8 cellular contexts compared by ENCODE assay signal in genomic region chr21:24045775-24046215, GRCh38.
DNase-seq lines count a peak whose midpoint lies in the region; TF ChIP-seq lines count a peak whose summit lies in the region.

No MANE protein-coding gene starts in this region.

- no peaks in the 10 kb centered on the region for H3K79me2 ChIP-seq in GM23248 (ENCODE audit: insufficient read depth)

- no peak overlapping the region for H4K8ac ChIP-seq in neuronal stem cell (ENCODE audit: low read depth, low read length)

- H2AFZ ChIP-seq in GM23248 (no peak overlapping the region), neuronal stem cell (ENCODE audit: low read length) (no peak overlapping the region)

- WGBS in GM23248 (ENCODE audit: low coverage in 1 of 2, low lambda C conversion rate in 2 of 2, missing lambda C conversion rate in 2 of 2), 2 experiments: 3% methylated on average over 2 of the region's 2 CpGs
- WGBS in neuronal stem cell (ENCODE audit: extremely low coverage in 2 of 2, insufficient read length in 2 of 2, insufficient replicate concordance in 1 of 2), 2 donors: no CpG with 5 or more reads among the region's 2 CpGs

- peak; percentile 86 for DNase-seq in ACHN
- peak; percentile 0 for DNase-seq in GM23248
- peak; percentile 68 to 80 for DNase-seq in SHP77 (lab: John Stamatoyannopoulos, UW)
- peak; percentile 36 to 100 (median 96) for DNase-seq in dorsolateral prefrontal cortex
- peak; percentile 46 for DNase-seq in mucosa of gallbladder (ENCODE audit: low spot score)
- no peak for DNase-seq in neuronal stem cell (ENCODE audit: low spot score)
- DNase-seq in activated CD8-positive, alpha-beta memory T cell treated with anti-CD3 and anti-CD28 coated beads for 24 hours: no peak
- DNase-seq in NCI-H2107 (lab: John Stamatoyannopoulos, UW): no peak

- no peaks in the 10 kb centered on the region for H4K20me1 ChIP-seq in GM23248 (ENCODE audit: insufficient read depth)

- H3K4me1 ChIP-seq in GM23248 (ENCODE audit: insufficient read depth) (no peaks in the 10 kb centered on the region), neuronal stem cell (ENCODE audit: control insufficient read depth in 2 of 2, insufficient read depth in 1 of 2, low read depth in 1 of 2, low read length in 2 of 2) (no peaks in the 10 kb centered on the region)

- H3K79me1 ChIP-seq in neuronal stem cell (ENCODE audit: low read depth, low read length): no peaks in the 10 kb centered on the region

- in situ Hi-C loops in ACHN (cut with HindIII; ENCODE audit: low pct_ligation_motif_present, low pct_unique_long_range_greater_than_20kb, low sequenced_read_pairs) (no loop called here), GM23248 (cut with MboI) (no loop called here)

- intact Hi-C loops in dorsolateral prefrontal cortex (cut with DNase I): loop anchor here (2.0 to 10.0 kb wide), 4 partner anchors 69 to 191 kb away; no protein-coding TSS in a partner anchor

- H3K4me3 ChIP-seq in GM23248 (no peak overlapping the region), dorsolateral prefrontal cortex (peak overlapping the region in 23 of 59 donors; percentile 9 to 53 (median 28)), neuronal stem cell (ENCODE audit: low read length in 2 of 2) (no peak overlapping the region)

- no peak overlapping the region for H2AK5ac ChIP-seq in neuronal stem cell (ENCODE audit: low read depth, low read length)

- no peaks in the 10 kb centered on the region for H3K9me2 ChIP-seq in GM23248 (ENCODE audit: insufficient read depth)

- no peak overlapping the region for H3K14ac ChIP-seq in neuronal stem cell (ENCODE audit: low read length)

- H3K4ac ChIP-seq in neuronal stem cell (ENCODE audit: low read length): no peak overlapping the region

- no peak overlapping the region for H4K91ac ChIP-seq in neuronal stem cell (ENCODE audit: low read depth, low read length, poor library complexity)

- H2BK15ac ChIP-seq in neuronal stem cell (ENCODE audit: low read length): no peak overlapping the region

- H2BK120ac ChIP-seq in neuronal stem cell (ENCODE audit: low read depth, low read length): no peak overlapping the region

- H3K18ac ChIP-seq in neuronal stem cell (ENCODE audit: low read length): no peak overlapping the region

- H3K4me2 ChIP-seq in GM23248 (ENCODE audit: unreplicated experiment): no peak overlapping the region
- no peak overlapping the region for H3K4me2 ChIP-seq in neuronal stem cell (ENCODE audit: insufficient read depth, low read length, poor library complexity, severe bottlenecking)

- no peaks in the 10 kb centered on the region for H3F3A ChIP-seq in GM23248 (ENCODE audit: insufficient read depth)

- H3K9ac ChIP-seq in GM23248 (no peak overlapping the region), neuronal stem cell (ENCODE audit: low read depth, low read length, poor library complexity) (no peak overlapping the region)

- no peaks in the 10 kb centered on the region for H3K36me3 ChIP-seq in GM23248 (ENCODE audit: low read depth)
- H3K36me3 ChIP-seq in neuronal stem cell (replicated peaks in 1 of 2; ENCODE audit: control insufficient read depth in 2 of 2, insufficient read depth in 2 of 2, low read length in 2 of 2): no peaks in the 10 kb centered on the region

- H3K27me3 ChIP-seq in GM23248 (replicated peaks; ENCODE audit: insufficient read depth) (no peaks in the 10 kb centered on the region), dorsolateral prefrontal cortex (no peaks in the 10 kb centered on the region), neuronal stem cell (ENCODE audit: control insufficient read depth in 3 of 3, insufficient read depth in 3 of 3, low read depth in 1 of 3, low read length in 3 of 3) (no peaks in the 10 kb centered on the region)

- TF ChIP-seq CTCF in dorsolateral prefrontal cortex (IDR thresholded peaks at IDR 0.05 in 54 of 56, conservative IDR thresholded peaks at IDR 0.05 in 2 of 56; ENCODE audit: low read depth in 1 of 56, partially characterized antibody in 56 of 56): peak; percentile 24 to 84 (median 68)

- H3K27ac ChIP-seq in GM23248: no peak overlapping the region
- H3K27ac ChIP-seq in dorsolateral prefrontal cortex: peak overlapping the region in 57 of 59 donors; percentile 7 to 91 (median 74)
- no peak overlapping the region for H3K27ac ChIP-seq in neuronal stem cell (replicated peaks; ENCODE audit: low read length)

- no peak overlapping the region for H2BK5ac ChIP-seq in neuronal stem cell (ENCODE audit: low read length)

- no peak overlapping the region for H3K23ac ChIP-seq in neuronal stem cell (ENCODE audit: low read depth, low read length, poor library complexity)

- H2BK12ac ChIP-seq in neuronal stem cell (ENCODE audit: low read length): no peak overlapping the region

- no peaks in the 10 kb centered on the region for H3K9me3 ChIP-seq in GM23248 (ENCODE audit: low read depth)
- no peaks in the 10 kb centered on the region for H3K9me3 ChIP-seq in neuronal stem cell (replicated peaks in 1 of 2; ENCODE audit: control insufficient read depth in 2 of 2, insufficient read depth in 1 of 2, low read depth in 1 of 2, low read length in 2 of 2)

Comparison
In these comparisons a context has a peak if more than half of its experiments do, and no peak if none do; other contexts are left out.
1. DNase-seq: peak in ACHN (single experiment), GM23248 (single experiment), SHP77 (2 of 2), dorsolateral prefrontal cortex (10 of 10) and mucosa of gallbladder (single experiment); none in neuronal stem cell (single experiment), activated CD8-positive, alpha-beta memory T cell treated with anti-CD3 and anti-CD28 coated beads for 24 hours (single experiment) and NCI-H2107 (single experiment).
2. H3K27ac ChIP-seq: peak in dorsolateral prefrontal cortex (57 of 59); none in GM23248 (single experiment) and neuronal stem cell (single experiment).